7 cellular contexts compared by ENCODE assay signal in the genomic region with DNA sequence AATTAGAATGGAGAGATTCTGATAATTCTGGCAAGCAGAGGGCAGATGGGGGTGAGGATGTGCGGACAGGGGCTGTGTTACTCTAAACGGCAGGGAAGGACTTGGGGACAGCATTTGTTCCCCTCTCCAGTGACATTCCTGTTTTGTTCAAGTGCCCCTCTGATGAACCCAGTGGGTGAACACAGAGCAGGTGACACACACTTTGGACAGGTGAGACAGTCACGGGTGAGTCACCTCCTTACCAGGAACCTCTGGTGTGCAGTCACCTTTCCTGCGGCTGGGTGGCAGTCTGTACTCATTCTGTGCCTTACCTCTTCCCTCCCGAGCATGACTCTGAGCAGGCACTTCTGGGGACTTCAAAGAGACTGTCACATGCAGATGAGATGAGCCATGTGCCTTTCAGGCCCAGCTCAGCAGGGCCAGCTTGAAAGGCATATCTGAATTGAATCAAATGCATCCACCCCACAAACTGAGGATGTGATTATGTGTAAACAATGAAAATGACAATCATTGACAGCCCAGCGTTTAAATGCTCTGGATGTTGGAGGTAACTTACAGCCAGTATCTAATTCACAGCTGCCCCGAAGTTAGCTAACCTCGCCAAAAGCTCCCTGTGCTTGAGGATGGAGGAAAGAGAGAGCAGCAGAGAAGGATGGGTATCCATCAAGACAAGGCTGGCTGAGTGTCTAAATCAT.
DNase-seq lines count a peak whose midpoint lies in the region; ATAC-seq and TF ChIP-seq lines count a peak whose summit lies in the region.
"Not testable (repeated sequence)": the region's sequence is repeated elsewhere in the genome, so short reads cannot be mapped to it uniquely, and the experiment has no call there.

No MANE protein-coding gene starts in this region.

- not testable (repeated sequence) for H3K27ac ChIP-seq in mesendoderm (ENCODE audit: low read depth, low read length)

- H3K36me3 ChIP-seq in mesendoderm (ENCODE audit: control insufficient read depth, insufficient read depth, low read length) = not testable (repeated sequence)

- H4K8ac ChIP-seq in mesendoderm (ENCODE audit: low read depth, low read length) = not testable (repeated sequence)

- peak overlapping the region; percentile 49 for H3K27ac Mint-ChIP-seq in activated CD4-positive, alpha-beta memory T cell treated with anti-CD3 and anti-CD28 coated beads for 36 hours
- H3K27ac Mint-ChIP-seq in chondrocyte (ENCODE audit: unreplicated experiment) = peak overlapping the region; percentile 59

- TF ChIP-seq CTCF in chondrocyte (IDR thresholded peaks at IDR 0.05) = not testable (repeated sequence)

- H3K9ac ChIP-seq in mesendoderm (ENCODE audit: low read length) = not testable (repeated sequence)

- not testable (repeated sequence) for H3K9me3 Mint-ChIP-seq in activated CD4-positive, alpha-beta memory T cell treated with anti-CD3 and anti-CD28 coated beads for 36 hours; chondrocyte (ENCODE audit: low read depth)

- H2AK5ac ChIP-seq in mesendoderm (ENCODE audit: low read length) = not testable (repeated sequence)

- H3K27me3 ChIP-seq in mesendoderm (ENCODE audit: insufficient read depth, low read length, poor library complexity) = not testable (repeated sequence)

- not testable (repeated sequence) for H3K36me3 Mint-ChIP-seq in activated CD4-positive, alpha-beta memory T cell treated with anti-CD3 and anti-CD28 coated beads for 36 hours; chondrocyte (ENCODE audit: low read depth)

- not testable (repeated sequence) for H3K79me1 ChIP-seq in mesendoderm (ENCODE audit: low read length)

- DNase-seq in M059J (ENCODE audit: low read depth) (peak; percentile 40), mesendoderm (peak; percentile 35)
- not testable (repeated sequence) for DNase-seq in activated CD4-positive, alpha-beta memory T cell treated with anti-CD3 and anti-CD28 coated beads for 36 hours; chondrocyte (ENCODE audit: low spot score)

- H3K4me2 ChIP-seq in mesendoderm (ENCODE audit: low read length) = not testable (repeated sequence)

- ATAC-seq in GM18873 (IDR thresholded peaks at IDR 0.05; ENCODE audit: low FRiP score, unreplicated experiment) = peak; percentile 83
- ATAC-seq in GM21619 (IDR thresholded peaks at IDR 0.05; ENCODE audit: unreplicated experiment) = peak; percentile 84
- peak; percentile 71 for ATAC-seq in HG03039 (IDR thresholded peaks at IDR 0.05; ENCODE audit: unreplicated experiment)

- not testable (repeated sequence) for H3K23ac ChIP-seq in mesendoderm (ENCODE audit: low read length)

- H4K5ac ChIP-seq in mesendoderm (ENCODE audit: low read length) = not testable (repeated sequence)

- not testable (repeated sequence) for H2BK5ac ChIP-seq in mesendoderm (ENCODE audit: low read length)

- not testable (repeated sequence) for H3K4me3 ChIP-seq in mesendoderm (ENCODE audit: low read length)

- H3K79me2 ChIP-seq in mesendoderm (ENCODE audit: control insufficient read depth, insufficient read depth, low read length) = not testable (repeated sequence)

- WGBS in mesendoderm (ENCODE audit: extremely low coverage, insufficient coverage, low lambda C conversion rate) = no CpG with 5 or more reads among the region's 8 CpGs

- CTCF ChIA-PET in activated CD4-positive, alpha-beta memory T cell treated with anti-CD3 and anti-CD28 coated beads for 36 hours (lab: Charles Lee) = not testable (repeated sequence)

- peaks cover 39% of the 10 kb centered on the region for H3K4me1 Mint-ChIP-seq in activated CD4-positive, alpha-beta memory T cell treated with anti-CD3 and anti-CD28 coated beads for 36 hours (ENCODE audit: low read depth)
- H3K4me1 Mint-ChIP-seq in chondrocyte (ENCODE audit: low read depth) = peaks cover 25% of the 10 kb centered on the region

- H2BK15ac ChIP-seq in mesendoderm (replicated peaks; ENCODE audit: low read depth) = not testable (repeated sequence)

- not testable (repeated sequence) for H3K4me1 ChIP-seq in mesendoderm (ENCODE audit: control insufficient read depth, low read depth, low read length)

- H2BK120ac ChIP-seq in mesendoderm (ENCODE audit: low read depth, low read length) = not testable (repeated sequence)

- POLR2A ChIA-PET in activated CD4-positive, alpha-beta memory T cell treated with anti-CD3 and anti-CD28 coated beads for 36 hours (lab: Charles Lee) = not testable (repeated sequence)

- H3K56ac ChIP-seq in mesendoderm (ENCODE audit: low read length) = not testable (repeated sequence)

- not testable (repeated sequence) for H3K4ac ChIP-seq in mesendoderm (ENCODE audit: low read depth, low read length)

- intact Hi-C loops in activated CD4-positive, alpha-beta memory T cell treated with anti-CD3 and anti-CD28 coated beads for 36 hours (cut with micrococcal nuclease) = loop anchor here (10.0 kb wide), 1 partner anchor 222 kb away; no protein-coding TSS in a partner anchor

- H3K27me3 Mint-ChIP-seq in activated CD4-positive, alpha-beta memory T cell treated with anti-CD3 and anti-CD28 coated beads for 36 hours; chondrocyte (ENCODE audit: low read depth): not testable (repeated sequence)

- not testable (repeated sequence) for H3K4me3 Mint-ChIP-seq in activated CD4-positive, alpha-beta memory T cell treated with anti-CD3 and anti-CD28 coated beads for 36 hours; chondrocyte (ENCODE audit: unreplicated experiment)

- not testable (repeated sequence) for H3K18ac ChIP-seq in mesendoderm (ENCODE audit: low read length)
